Comparison of ENCODE assay signal across 21 cellular contexts in genomic region chr1:45589861-45590260, GRCh38. TPM values are rescaled to one million over a fixed set of nuclear protein-coding genes. Genes with fewer than 3 reads are reported as not detected.
DNase-seq lines count a peak whose midpoint lies in the region; ATAC-seq and TF ChIP-seq lines count a peak whose summit lies in the region.
"Had no signal": no experiment of that assay in that cellular context is flagged by ENCODE, and none has a peak within 500 bp of the region (broad histone marks: within the 10 kb centered on the region; RNA-seq: fewer than 3 reads in every experiment).

No MANE protein-coding gene starts in this region.

- POLR2A ChIA-PET in RWPE1 (lab: Yijun Ruan, JAX; ENCODE audit: low non-redundant PET): no interaction called here

- ATAC-seq in heart left ventricle (peak in 2 of 4 donors; percentile 3 to 12), left ventricle myocardium superior (no peak), thoracic aorta (ENCODE audit: insufficient number of reproducible peaks, low FRiP score, low read depth) (no peak)
- ATAC-seq: activated CD4-positive, alpha-beta T cell treated with anti-CD3 and anti-CD28 coated beads for 36 hours; stimulated activated naive CD8-positive, alpha-beta T cell treated with anti-CD3 and anti-CD28 coated beads, Interleukin-15, amount 100 ng/mL, for 72 hours had no signal

- WGBS in heart left ventricle, 4 donors: 45 to 65% (median 59%) methylated on average over 1 of the region's 1 CpG

- H3K4me1 ChIP-seq in heart left ventricle: peaks cover 0 to 26% (median 17%) of the 10 kb centered on the region in 12 donors
- peaks cover 7 to 27% of the 10 kb centered on the region in 2 donors for H3K4me1 ChIP-seq in thoracic aorta (ENCODE audit: control insufficient read depth in 1 of 2, low read depth in 2 of 2)
- peaks cover 16% of the 10 kb centered on the region for H3K4me1 ChIP-seq in colonic mucosa

- H3K9me3 ChIP-seq in heart left ventricle (no peaks in the 10 kb centered on the region), thoracic aorta (no peaks in the 10 kb centered on the region), colonic mucosa (no peaks in the 10 kb centered on the region)
- H3K9me3 ChIP-seq: right atrium auricular region, vagina had no signal

- CTCF ChIA-PET in RWPE1 (lab: Yijun Ruan, JAX): interaction anchor here (0.6 kb wide), 1 partner anchor 134 kb away, joined by 5 read pairs; no protein-coding TSS in a partner anchor

- intact Hi-C loops in heart left ventricle (cut with DNase I) (loop anchor here in 3 of 10 donors (10.0 kb wide), 1 partner anchor 95 kb away; the partner anchor contains the start of genes GPBP1L1 (in 3 of the 3) and TMEM69 (in 3 of the 3)), left ventricle myocardium superior (cut with micrococcal nuclease) (no loop called here), colonic mucosa (cut with DNase I) (no loop called here)

- no peak for TF ChIP-seq POLR2A in heart left ventricle (IDR thresholded peaks at IDR 0.05)

- no peak overlapping the region for H3K9ac ChIP-seq in colonic mucosa (ENCODE audit: low read depth in 2 of 2, low read length in 2 of 2)
- H3K9ac ChIP-seq: neural progenitor cell had no signal

- H3K27ac ChIP-seq in heart left ventricle: peak overlapping the region in 5 of 12 donors; percentile 11 to 49 (median 23)
- H3K27ac ChIP-seq in RWPE1: peak overlapping the region; percentile 71
- H3K27ac ChIP-seq in thoracic aorta: peak overlapping the region in 1 of 2 donors; percentile 47
- H3K27ac ChIP-seq in colonic mucosa: no peak overlapping the region
- H3K27ac ChIP-seq: HL-60, neural progenitor cell, vagina had no signal

- TF ChIP-seq CTCF in heart left ventricle (IDR thresholded peaks at IDR 0.05): no peak
- TF ChIP-seq CTCF in RWPE1 (conservative IDR thresholded peaks at IDR 0.05; ENCODE audit: low read depth): no peak
- no peak for TF ChIP-seq CTCF in thoracic aorta (IDR thresholded peaks at IDR 0.05)
- TF ChIP-seq CTCF in colonic mucosa (IDR thresholded peaks at IDR 0.05): no peak

- H3K27me3 ChIP-seq in heart left ventricle (no peaks in the 10 kb centered on the region), thoracic aorta (replicated peaks; ENCODE audit: insufficient read depth) (no peaks in the 10 kb centered on the region), colonic mucosa (no peaks in the 10 kb centered on the region)
- H3K27me3 ChIP-seq: neural progenitor cell, right atrium auricular region, vagina had no signal

- H3K36me3 ChIP-seq in heart left ventricle: peaks cover 0 to 39% (median 32%) of the 10 kb centered on the region in 9 donors
- peaks cover 4% of the 10 kb centered on the region for H3K36me3 ChIP-seq in thoracic aorta
- H3K36me3 ChIP-seq in colonic mucosa: peaks cover 5% of the 10 kb centered on the region

- DNase-seq in heart left ventricle (no peak), left ventricle myocardium superior (no peak), RWPE1 (ENCODE audit: low spot score) (peak; percentile 10), kidney glomerular epithelial cell (lab: John Stamatoyannopoulos, UW) (peak; percentile 2), thoracic aorta (ENCODE audit: low spot score) (no peak), pons (ENCODE audit: low spot score) (no peak), colonic mucosa (no peak), DMS53 (lab: John Stamatoyannopoulos, UW) (no peak)
- DNase-seq: activated CD4-positive, alpha-beta T cell treated with anti-CD3 and anti-CD28 coated beads for 36 hours; activated CD8-positive, alpha-beta memory T cell treated with anti-CD3 and anti-CD28 coated beads, Interleukin-2, amount 50 U/mL, for 4 hours; activated gamma-delta T cell treated with Interleukin-2 at 50 U/mL for 16 hours; effector memory CD4-positive, alpha-beta T cell; EL; NCI-H524; OCI-M1; stimulated activated naive CD8-positive, alpha-beta T cell treated with anti-CD3 and anti-CD28 coated beads, Interleukin-15, amount 100 ng/mL, for 72 hours; T-helper 9 cell had no signal

- H3K4me3 ChIP-seq in heart left ventricle (peak overlapping the region in 7 of 12 donors; percentile 15 to 36 (median 25)), thoracic aorta (peak overlapping the region; percentile 62), colonic mucosa (no peak overlapping the region)
- H3K4me3 ChIP-seq: neural progenitor cell, right atrium auricular region had no signal

RNA-seq across cellular contexts. Expression of gene NASP, which starts 6.0 kb away (rescaled TPM):
- 10 to 100 TPM; 24.5 to 53.4 (median 31.4) TPM for total RNA-seq in heart left ventricle
- polyA plus RNA-seq in heart left ventricle: 10 to 100 TPM; 70.6 to 86.6 TPM
- 29.5 TPM for total RNA-seq in left ventricle myocardium superior
- 10 to 100 TPM; 34.7 to 91.4 TPM for total RNA-seq in thoracic aorta
- 100 to 1,000 TPM in 1 of 2 donors, 10 to 100 TPM in 1; 54.7 to 119 TPM for total RNA-seq in colonic mucosa

RNA-seq across cellular contexts. Expression of gene CCDC17, which starts 34.0 kb away (rescaled TPM):
- 1 to 10 TPM in 3 of 9 donors, under 1 TPM in 6; 0.20 to 1.3 (median 0.93) TPM for total RNA-seq in heart left ventricle
- 1 to 10 TPM in 1 of 2 donors, under 1 TPM in 1; 0.35 to 2.0 TPM for polyA plus RNA-seq in heart left ventricle
- total RNA-seq in left ventricle myocardium superior: 0.64 TPM
- total RNA-seq in thoracic aorta: 1 to 10 TPM; 2.2 to 4.0 TPM
- 1 to 10 TPM; 1.8 to 2.4 TPM for total RNA-seq in colonic mucosa

RNA-seq across cellular contexts. Expression of gene AKR1A1, which starts 39.2 kb away (rescaled TPM):
- total RNA-seq in heart left ventricle: 100 to 1,000 TPM in 1 of 9 donors, 10 to 100 TPM in 8; 28.0 to 148 (median 42.6) TPM
- polyA plus RNA-seq in heart left ventricle: 10 to 100 TPM; 45.8 to 77.7 TPM
- 43.2 TPM for total RNA-seq in left ventricle myocardium superior
- 100 to 1,000 TPM in 1 of 2 donors, 10 to 100 TPM in 1; 35.3 to 130 TPM for total RNA-seq in thoracic aorta
- total RNA-seq in colonic mucosa: 100 to 1,000 TPM; 203 to 263 TPM

Comparison
In these comparisons a context has a peak if more than half of its experiments do, and no peak if none do; other contexts are left out.
1. DNase-seq: peak in RWPE1 (single experiment) and kidney glomerular epithelial cell (single experiment); none in heart left ventricle (0 of 5), left ventricle myocardium superior (single experiment), thoracic aorta (single experiment), pons (single experiment), colonic mucosa (single experiment) and DMS53 (single experiment).